26 cellular contexts compared by ENCODE assay signal in genomic region chr2:239145601-239146000, GRCh38.
"Had no signal": no experiment of that assay in that cellular context is flagged by ENCODE, and none has a peak within 500 bp of the region (broad histone marks: within the 10 kb centered on the region; RNA-seq: fewer than 3 reads in every experiment).

No MANE protein-coding gene starts in this region.

- H3K4me3 ChIP-seq: K562, SJSA1 had no signal

- H3K27ac ChIP-seq: SJSA1 had no signal

- H3K27me3 Mint-ChIP-seq: activated CD4-positive, alpha-beta memory T cell treated with anti-CD3 and anti-CD28 coated beads for 36 hours; activated naive CD8-positive, alpha-beta T cell; activated T-helper 17 cell treated with anti-CD3 and anti-CD28 coated beads, Interleukin-2, amount 50 U/mL, for 72 hours; T-helper 17 cell had no signal

- H3K9me3 ChIP-seq: SJSA1 had no signal

- ATAC-seq: K562, PC-3, T-helper 17 cell had no signal

- H3K4me3 Mint-ChIP-seq: activated CD4-positive, alpha-beta memory T cell treated with anti-CD3 and anti-CD28 coated beads for 36 hours; activated naive CD4-positive, alpha-beta T cell treated with anti-CD3 and anti-CD28 coated beads for 36 hours; activated naive CD8-positive, alpha-beta T cell; activated T-helper 17 cell treated with anti-CD3 and anti-CD28 coated beads, Interleukin-2, amount 50 U/mL, for 72 hours; T-helper 17 cell; WTC11 had no signal

- H3K27me3 ChIP-seq: SJSA1 had no signal

- H3K27ac Mint-ChIP-seq: activated CD4-positive, alpha-beta memory T cell treated with anti-CD3 and anti-CD28 coated beads for 36 hours; activated naive CD4-positive, alpha-beta T cell treated with anti-CD3 and anti-CD28 coated beads for 36 hours; activated naive CD8-positive, alpha-beta T cell; activated T-helper 17 cell treated with anti-CD3 and anti-CD28 coated beads, Interleukin-2, amount 50 U/mL, for 72 hours; T-helper 17 cell had no signal

- H3K9me3 Mint-ChIP-seq: WTC11 had no signal

- H3K4me1 Mint-ChIP-seq: activated T-helper 17 cell treated with anti-CD3 and anti-CD28 coated beads, Interleukin-2, amount 50 U/mL, for 72 hours; WTC11 had no signal

- DNase-seq: activated CD4-positive, alpha-beta T cell treated with anti-CD3 and anti-CD28 coated beads for 48 hours; activated CD4-positive, CD25-positive, alpha-beta regulatory T cell treated with anti-CD3 and anti-CD28 coated beads, Interleukin-2, amount 50 U/mL, for 72 hours; activated CD8-positive, alpha-beta memory T cell treated with anti-CD3 and anti-CD28 coated beads for 24 hours; activated gamma-delta T cell; activated naive CD4-positive, alpha-beta T cell treated with anti-CD3 and anti-CD28 coated beads for 36 hours; activated T-cell treated with anti-CD3 and anti-CD28 coated beads for 4 hours; activated T-cell treated with anti-CD3 and anti-CD28 coated beads, Interleukin-2, amount 50 U/mL, for 48 hours; amygdala; Kasumi-1; NCI-H1048; NCI-H146; NCI-H187 treated with DMSO at 0.1 percent for 48 hours; NCI-H2171 treated with DMSO at 0.1 percent for 48 hours; NCI-H226; NCI-H526 treated with DMSO at 0.1 percent for 48 hours; NCI-H82; PC-3; SHP77; T-helper 17 cell; T-helper 9 cell had no signal
